In genomic region chr3:110903771-110904532, GRCh38 we compare ENCODE assay signal across 33 cellular contexts.
"Had no signal": no experiment of that assay in that cellular context is flagged by ENCODE, and none has a peak within 500 bp of the region (broad histone marks: within the 10 kb centered on the region; RNA-seq: fewer than 3 reads in every experiment).

No MANE protein-coding gene starts in this region.

- FAIRE-seq: colon, endometrium, endothelial cell of umbilical vein, frontal cortex had no signal

- H3K36me3 ChIP-seq: ascending aorta, esophagus squamous epithelium, heart left ventricle, WERI-Rb-1 had no signal

- H3K9me3 ChIP-seq: ascending aorta, body of pancreas, esophagus squamous epithelium, heart left ventricle had no signal

- H3K27me3 Mint-ChIP-seq: activated B cell treated with CpG ODN at 0.5 μM for 24 hours; activated CD8-positive, alpha-beta T cell treated with anti-CD3 and anti-CD28 coated beads for 36 hours; activated naive CD4-positive, alpha-beta T cell treated with anti-CD3 and anti-CD28 coated beads, Interleukin-2, amount 10 ng/mL, durations not matched to agents 7 days and 5 days; activated T-helper 17 cell treated with anti-CD3 and anti-CD28 coated beads, Interleukin-2, amount 50 U/mL, for 72 hours had no signal

- H3K27ac Mint-ChIP-seq: activated B cell treated with CpG ODN at 0.5 μM for 24 hours; activated CD8-positive, alpha-beta T cell treated with anti-CD3 and anti-CD28 coated beads for 36 hours; activated naive CD4-positive, alpha-beta T cell treated with anti-CD3 and anti-CD28 coated beads, Interleukin-2, amount 10 ng/mL, durations not matched to agents 7 days and 5 days; activated naive CD4-positive, alpha-beta T cell treated with anti-CD3 and anti-CD28 coated beads, Interleukin-2, amount 50 U/mL, for 72 hours; activated naive CD8-positive, alpha-beta T cell treated with anti-CD3 and anti-CD28 coated beads, Interleukin-2, amount 10 ng/mL, durations not matched to agents 7 days and 5 days; activated T-helper 17 cell treated with anti-CD3 and anti-CD28 coated beads, Interleukin-2, amount 50 U/mL, for 72 hours; T-cell; T-helper 1 cell treated with Interleukin-12 subunit alpha and Interleukin-12 subunit beta and Interleukin-4 antibody, amounts not matched to agents 30 μg/mL and 1 μg/mL, for 36 hours; T-helper 2 cell treated with Interferon-gamma antibody and Interleukin-4, amounts not matched to agents 5 μg/mL and 100 μg/mL, for 36 hours had no signal

- H3K27me3 ChIP-seq: ascending aorta, body of pancreas, esophagus squamous epithelium, heart left ventricle had no signal

- DNase-seq: activated B cell treated with CpG ODN at 0.5 μM for 24 hours; activated CD4-positive, alpha-beta T cell treated with anti-CD3 and anti-CD28 coated beads for 48 hours; activated CD4-positive, alpha-beta T cell treated with anti-CD3 and anti-CD28 coated beads, Interleukin-2, amount 50 U/mL, for 1 hour; activated CD4-positive, alpha-beta T cell treated with anti-CD3 and anti-CD28 coated beads, Interleukin-2, amount 50 U/mL, for 48 hours; activated CD8-positive, alpha-beta memory T cell treated with anti-CD3 and anti-CD28 coated beads for 24 hours; activated CD8-positive, alpha-beta T cell treated with anti-CD3 and anti-CD28 coated beads for 36 hours; activated effector memory CD4-positive, alpha-beta T cell treated with Interleukin-2 at 50 U/mL for 16 hours; activated naive CD4-positive, alpha-beta T cell treated with anti-CD3 and anti-CD28 coated beads, Interleukin-2, amount 10 ng/mL, durations not matched to agents 7 days and 5 days; activated naive CD8-positive, alpha-beta T cell treated with anti-CD3 and anti-CD28 coated beads, Interleukin-2, amount 10 ng/mL, durations not matched to agents 7 days and 5 days; activated T-cell treated with anti-CD3 and anti-CD28 coated beads, Interleukin-2, amount 50 U/mL, for 4 hours; body of pancreas; caudate nucleus; cortex of kidney; dermis blood vessel endothelial cell; effector CD8-positive, alpha-beta T cell; esophagus squamous epithelium; foreskin fibroblast; glutamatergic neuron; heart left ventricle; SW 1271; T-cell; T1000; WERI-Rb-1 had no signal

- H3K4me3 Mint-ChIP-seq: activated B cell treated with CpG ODN at 0.5 μM for 24 hours; activated CD8-positive, alpha-beta T cell treated with anti-CD3 and anti-CD28 coated beads for 36 hours; activated naive CD4-positive, alpha-beta T cell treated with anti-CD3 and anti-CD28 coated beads, Interleukin-2, amount 10 ng/mL, durations not matched to agents 7 days and 5 days; activated naive CD8-positive, alpha-beta T cell treated with anti-CD3 and anti-CD28 coated beads, Interleukin-2, amount 10 ng/mL, durations not matched to agents 7 days and 5 days; activated T-cell treated with anti-CD3 and anti-CD28 coated beads, Interleukin-2, amount 50 U/mL, for 4 hours; activated T-helper 17 cell treated with anti-CD3 and anti-CD28 coated beads, Interleukin-2, amount 50 U/mL, for 72 hours; T-cell; T-helper 1 cell treated with Interleukin-12 subunit alpha and Interleukin-12 subunit beta and Interleukin-4 antibody, amounts not matched to agents 30 μg/mL and 1 μg/mL, for 36 hours; T-helper 2 cell treated with Interferon-gamma antibody and Interleukin-4, amounts not matched to agents 5 μg/mL and 100 μg/mL, for 36 hours had no signal

- H3K4me3 ChIP-seq: ascending aorta, body of pancreas, esophagus squamous epithelium, heart left ventricle had no signal

- H3K4me1 Mint-ChIP-seq: activated B cell treated with CpG ODN at 0.5 μM for 24 hours; activated naive CD4-positive, alpha-beta T cell treated with anti-CD3 and anti-CD28 coated beads, Interleukin-2, amount 10 ng/mL, durations not matched to agents 7 days and 5 days; activated naive CD8-positive, alpha-beta T cell treated with anti-CD3 and anti-CD28 coated beads, Interleukin-2, amount 10 ng/mL, durations not matched to agents 7 days and 5 days; activated T-helper 17 cell treated with anti-CD3 and anti-CD28 coated beads, Interleukin-2, amount 50 U/mL, for 72 hours; T-cell had no signal

- H3K4me1 ChIP-seq: ascending aorta, esophagus squamous epithelium, heart left ventricle had no signal

- H3K36me3 Mint-ChIP-seq: activated naive CD4-positive, alpha-beta T cell treated with anti-CD3 and anti-CD28 coated beads, Interleukin-2, amount 10 ng/mL, durations not matched to agents 7 days and 5 days; activated naive CD4-positive, alpha-beta T cell treated with anti-CD3 and anti-CD28 coated beads, Interleukin-2, amount 50 U/mL, for 72 hours; activated naive CD8-positive, alpha-beta T cell treated with anti-CD3 and anti-CD28 coated beads, Interleukin-2, amount 10 ng/mL, durations not matched to agents 7 days and 5 days; T-cell had no signal

- H3K27ac ChIP-seq: ascending aorta, body of pancreas, epithelial cell of prostate, esophagus squamous epithelium, heart left ventricle, WERI-Rb-1 had no signal

- H3K9me3 Mint-ChIP-seq: activated B cell treated with CpG ODN at 0.5 μM for 24 hours; activated CD8-positive, alpha-beta T cell treated with anti-CD3 and anti-CD28 coated beads for 36 hours; activated naive CD4-positive, alpha-beta T cell treated with anti-CD3 and anti-CD28 coated beads, Interleukin-2, amount 10 ng/mL, durations not matched to agents 7 days and 5 days; activated naive CD4-positive, alpha-beta T cell treated with anti-CD3 and anti-CD28 coated beads, Interleukin-2, amount 50 U/mL, for 72 hours; activated naive CD8-positive, alpha-beta T cell treated with anti-CD3 and anti-CD28 coated beads, Interleukin-2, amount 10 ng/mL, durations not matched to agents 7 days and 5 days; activated T-cell treated with anti-CD3 and anti-CD28 coated beads, Interleukin-2, amount 50 U/mL, for 4 hours; activated T-helper 17 cell treated with anti-CD3 and anti-CD28 coated beads, Interleukin-2, amount 50 U/mL, for 72 hours; T-cell; T-helper 1 cell treated with Interleukin-12 subunit alpha and Interleukin-12 subunit beta and Interleukin-4 antibody, amounts not matched to agents 30 μg/mL and 1 μg/mL, for 36 hours; T-helper 2 cell treated with Interferon-gamma antibody and Interleukin-4, amounts not matched to agents 5 μg/mL and 100 μg/mL, for 36 hours had no signal
